17 cellular contexts compared by ENCODE assay signal in the genomic region with DNA sequence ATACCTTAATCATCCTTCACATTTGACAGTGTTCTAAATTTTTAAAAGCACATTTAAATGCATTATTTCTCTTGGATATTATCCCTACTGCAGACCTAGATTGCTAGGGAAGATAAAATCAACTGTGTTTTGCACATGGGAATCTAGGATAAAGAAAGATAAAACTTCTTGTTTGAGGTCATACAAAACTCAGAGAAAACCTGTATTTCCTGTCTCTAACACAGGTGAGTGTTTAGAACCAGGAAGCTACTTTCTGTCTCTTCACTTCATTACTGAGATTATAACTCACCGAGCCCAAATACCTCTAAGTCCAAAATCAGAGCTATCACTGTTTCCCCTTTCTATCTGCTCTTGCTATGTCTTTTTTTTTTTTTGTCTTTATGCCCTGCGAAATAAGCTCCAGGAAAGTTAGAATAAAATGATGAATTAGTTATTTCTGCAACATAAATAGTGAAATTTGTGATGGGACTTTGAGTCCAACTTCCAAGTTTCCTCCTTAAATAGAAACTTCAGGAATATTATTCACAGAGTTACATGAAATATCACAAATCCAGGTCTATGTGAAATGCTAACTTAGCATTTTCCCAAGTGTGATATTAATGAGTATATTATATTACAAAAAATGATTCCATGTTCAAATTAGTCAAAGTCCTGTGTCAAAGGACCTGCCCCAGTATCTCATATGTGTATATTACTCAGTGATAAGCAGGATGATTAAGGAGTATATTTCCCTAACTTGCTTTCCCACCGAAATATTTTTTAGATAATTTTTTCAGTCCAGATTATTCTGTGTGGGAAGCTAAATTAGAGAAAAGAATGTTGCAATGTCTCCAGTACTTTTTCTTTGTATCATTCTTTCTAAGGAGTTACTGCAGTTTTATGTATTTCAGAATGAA.
DNase-seq lines count a peak whose midpoint lies in the region; ATAC-seq and TF ChIP-seq lines count a peak whose summit lies in the region.
"Had no signal": no experiment of that assay in that cellular context is flagged by ENCODE, and none has a peak within 500 bp of the region (broad histone marks: within the 10 kb centered on the region; RNA-seq: fewer than 3 reads in every experiment).

No MANE protein-coding gene starts in this region.

- H3K27me3 ChIP-seq in spleen (replicated peaks in 1 of 7), result no peaks in the 10 kb centered on the region
- H3K27me3 ChIP-seq: BLaER1 treated with 17β-estradiol and CSF1 and Interleukin-3, amounts not matched to agents 10 nM and 100 nM had no signal

- peak; percentile 17 for DNase-seq in SIG-M5 treated with dmso at 0.1 percent for 504 hours (lab: John Stamatoyannopoulos, UW; ENCODE audit: unreplicated experiment)
- DNase-seq in SIG-M5 (lab: John Stamatoyannopoulos, UW), result no peak
- peak; percentile 58 for DNase-seq in NCI-H146 treated with DMSO at 0.1 percent for 48 hours (lab: John Stamatoyannopoulos, UW; ENCODE audit: unreplicated experiment)
- peak; percentile 76 for DNase-seq in amniotic epithelial cell (ENCODE audit: low read depth)
- no peak for DNase-seq in spleen
- DNase-seq in NCI-H510A (lab: John Stamatoyannopoulos, UW), result no peak
- DNase-seq: H9, NCI-H1048, NCI-H1694, NCI-H2107, NCI-H774, T-helper 1 cell had no signal

- TF ChIP-seq POLR2A in spleen (IDR thresholded peaks at IDR 0.05), result no peak

- no peak for TF ChIP-seq CTCF in spleen (IDR thresholded peaks at IDR 0.05 in 8 of 11, conservative IDR thresholded peaks at IDR 0.05 in 3 of 11)

- no peaks in the 10 kb centered on the region for H3K9me3 ChIP-seq in spleen
- H3K9me3 ChIP-seq: BLaER1 treated with 17β-estradiol and CSF1 and Interleukin-3, amounts not matched to agents 10 nM and 100 nM had no signal

- H3K4me1 ChIP-seq in spleen, result no peaks in the 10 kb centered on the region

- 79 to 90% (median 83%) methylated on average over 3 of the region's 3 CpGs for WGBS in spleen, 5 donors

- ATAC-seq in esophagus mucosa (no peak), GM18511 (IDR thresholded peaks at IDR 0.05; ENCODE audit: unreplicated experiment) (no peak)

- H3K36me3 ChIP-seq in spleen, result no peaks in the 10 kb centered on the region
- H3K36me3 ChIP-seq: BLaER1 treated with 17β-estradiol and CSF1 and Interleukin-3, amounts not matched to agents 10 nM and 100 nM had no signal

- intact Hi-C loops in spleen (cut with DNase I; ENCODE audit: low total_unique reads), result no loop called here

- H3K4me3 ChIP-seq in spleen, result no peak overlapping the region
- H3K4me3 ChIP-seq: BLaER1 treated with 17β-estradiol and CSF1 and Interleukin-3, amounts not matched to agents 10 nM and 100 nM had no signal

- no peak overlapping the region for H3K27ac ChIP-seq in spleen
- H3K27ac ChIP-seq: BLaER1 treated with 17β-estradiol and CSF1 and Interleukin-3, amounts not matched to agents 10 nM and 100 nM; KMS-11; SK-N-MC had no signal

Comparison
In these comparisons a context has a peak if more than half of its experiments do, and no peak if none do; other contexts are left out.
1. DNase-seq: peak in SIG-M5 treated with dmso at 0.1 percent for 504 hours (single experiment), NCI-H146 treated with DMSO at 0.1 percent for 48 hours (single experiment) and amniotic epithelial cell (single experiment); none in SIG-M5 (single experiment), spleen (single experiment) and NCI-H510A (single experiment).